11 cellular contexts compared by ENCODE assay signal in the genomic region with DNA sequence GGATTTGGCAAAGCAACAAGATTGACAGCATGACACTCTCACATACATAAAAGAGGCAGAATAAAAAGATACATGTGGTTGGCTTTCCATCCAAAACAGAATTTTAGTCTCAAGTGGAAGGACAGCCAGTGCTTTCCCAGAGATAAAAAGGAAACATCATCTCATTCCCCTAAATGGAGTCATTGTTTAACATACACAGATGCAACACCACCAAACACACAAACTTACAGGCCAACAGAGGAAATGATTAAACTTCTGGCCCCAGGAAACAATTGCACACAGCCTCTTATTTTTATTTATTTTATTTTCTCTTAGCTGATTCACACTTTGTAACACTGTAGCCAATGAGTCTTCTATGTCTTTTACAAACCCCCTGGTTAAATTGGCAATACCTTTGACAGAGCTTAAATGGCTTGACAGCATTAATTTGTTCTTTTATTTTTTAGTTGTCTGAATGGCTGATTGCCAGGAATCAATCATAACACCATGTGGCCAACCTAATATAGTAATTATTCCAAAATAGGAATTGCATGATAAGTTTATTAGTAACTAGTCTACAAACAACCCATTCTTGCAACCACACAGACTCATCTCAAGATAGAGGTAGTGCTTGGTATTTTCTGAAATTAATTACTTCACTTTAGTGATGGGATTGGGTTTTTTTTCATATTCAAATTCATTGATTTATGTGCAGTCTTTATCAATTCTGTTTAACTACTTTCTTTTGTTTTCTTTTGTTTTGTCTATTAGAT.
DNase-seq lines count a peak whose midpoint lies in the region; ATAC-seq and TF ChIP-seq lines count a peak whose summit lies in the region.
"Had no signal": no experiment of that assay in that cellular context is flagged by ENCODE, and none has a peak within 500 bp of the region (broad histone marks: within the 10 kb centered on the region; RNA-seq: fewer than 3 reads in every experiment).

No MANE protein-coding gene starts in this region.

- intact Hi-C loops in sciatic nerve (cut with DNase I): no loop called here

- H3K4me3 ChIP-seq in fibroblast of villous mesenchyme (ENCODE audit: low read depth, low read length): no peak overlapping the region
- H3K4me3 ChIP-seq: cardiac muscle cell had no signal

- DNase-seq in H4 (ENCODE audit: low spot score): peak; percentile 17
- DNase-seq in RPMI7951 (ENCODE audit: low read depth): peak; percentile 68
- DNase-seq in fibroblast of villous mesenchyme (ENCODE audit: low read depth): peak; percentile 44
- no peak for DNase-seq in sciatic nerve (ENCODE audit: low spot score)
- no peak for DNase-seq in KG1 (lab: John Stamatoyannopoulos, UW)
- no peak for DNase-seq in NCI-H82 treated with DMSO at 0.1 percent for 48 hours (lab: John Stamatoyannopoulos, UW; ENCODE audit: unreplicated experiment)
- no peak for DNase-seq in HK-2 (ENCODE audit: unreplicated experiment)
- DNase-seq: COR-L47; NCI-H526; stimulated activated CD4-positive, alpha-beta T cell treated with anti-CD3 and anti-CD28 coated beads, Interleukin-4, amount 100 ng/mL, for 24 hours had no signal

- ATAC-seq in sciatic nerve: peak; percentile 72

- no peak for TF ChIP-seq CTCF in fibroblast of villous mesenchyme (IDR thresholded peaks at IDR 0.05; ENCODE audit: insufficient read depth, low read depth, low read length)

Comparison
In these comparisons a context has a peak if more than half of its experiments do, and no peak if none do; other contexts are left out.
1. DNase-seq: peak in H4 (single experiment), RPMI7951 (single experiment) and fibroblast of villous mesenchyme (single experiment); none in sciatic nerve (single experiment), KG1 (single experiment), NCI-H82 treated with DMSO at 0.1 percent for 48 hours (single experiment) and HK-2 (single experiment).